In genomic region chr1:53121319-53122172, GRCh38 we compare ENCODE assay signal across 1 cellular context.
TF ChIP-seq lines count a peak whose summit lies in the region.

No MANE protein-coding gene starts in this region.

TF ChIP-seq in HepG2, 621 proteins besides CTCF, POLR2A, EP300 and RAD21 (continued from another document and continues in another):
- TF ChIP-seq IRX3 (CRISPR knock-in tag; IDR thresholded peaks at IDR 0.05; ENCODE audit: borderline replicate concordance, low read depth) (no peak), ZBED4 (CRISPR knock-in tag; IDR thresholded peaks at IDR 0.05; ENCODE audit: borderline replicate concordance) (no peak), ZNF253 (CRISPR knock-in tag; IDR thresholded peaks at IDR 0.05; ENCODE audit: borderline replicate concordance) (no peak), ZNF224 (CRISPR knock-in tag; IDR thresholded peaks at IDR 0.05) (0 out of 2 replicates have a peak, but pooled peaks have one; percentile 39), MEF2D (CRISPR knock-in tag; IDR thresholded peaks at IDR 0.05) (peak; percentile 75; the same call in 1 of the 2 replicates), TP53 (CRISPR knock-in tag; conservative IDR thresholded peaks at IDR 0.05) (no peak), REPIN1 (CRISPR knock-in tag; IDR thresholded peaks at IDR 0.05; ENCODE audit: borderline replicate concordance, low read depth) (peak; percentile 65; the same call in 1 of the 2 replicates), NFKB2 (CRISPR knock-in tag; IDR thresholded peaks at IDR 0.05; ENCODE audit: borderline replicate concordance) (no peak; the same call in 1 of the 2 replicates), ZFYVE20 (CRISPR knock-in tag; IDR thresholded peaks at IDR 0.05; ENCODE audit: borderline replicate concordance, low read depth) (no peak), PITX1 (CRISPR knock-in tag; IDR thresholded peaks at IDR 0.05) (peak; percentile 91), ZNF362 (CRISPR knock-in tag; IDR thresholded peaks at IDR 0.05; ENCODE audit: borderline replicate concordance) (peak; percentile 25; the same call in 1 of the 2 replicates), RFX3 (CRISPR knock-in tag; IDR thresholded peaks at IDR 0.05) (no peak), ZNF501 (CRISPR knock-in tag; IDR thresholded peaks at IDR 0.05) (peak; percentile 84), CREB1 (IDR thresholded peaks at IDR 0.05) (0 out of 2 replicates have a peak, but pooled peaks have one; percentile 28), CREB1 (CRISPR knock-in tag; IDR thresholded peaks at IDR 0.05) (peak; percentile 76), FOXM1 (CRISPR knock-in tag; IDR thresholded peaks at IDR 0.05) (no peak), ZNF225 (CRISPR knock-in tag; IDR thresholded peaks at IDR 0.05) (0 out of 2 replicates have a peak, but pooled peaks have one; percentile 6), GTF3A (CRISPR knock-in tag; conservative IDR thresholded peaks at IDR 0.05) (0 out of 2 replicates have a peak, but pooled peaks have one; percentile 15), ZNF547 (CRISPR knock-in tag; IDR thresholded peaks at IDR 0.05) (peak; percentile 82; the same call in 1 of the 2 replicates), ATM (IDR thresholded peaks at IDR 0.05; ENCODE audit: borderline replicate concordance) (no peak), MED8 (CRISPR knock-in tag; IDR thresholded peaks at IDR 0.05; ENCODE audit: insufficient replicate concordance) (no peak), ZBTB40 (IDR thresholded peaks at IDR 0.05) (no peak), ZBTB40 (CRISPR knock-in tag; IDR thresholded peaks at IDR 0.05) (peak; percentile 88), ZC3H13 (CRISPR knock-in tag; IDR thresholded peaks at IDR 0.05) (0 out of 2 replicates have a peak, but pooled peaks have one; percentile 37), NCOA5 (CRISPR knock-in tag; IDR thresholded peaks at IDR 0.05) (no peak), ZNF441 (CRISPR knock-in tag; IDR thresholded peaks at IDR 0.05; ENCODE audit: borderline replicate concordance) (peak; percentile 16; the same call in 1 of the 2 replicates), HDAC1 (CRISPR knock-in tag; IDR thresholded peaks at IDR 0.05) (peak; percentile 96), ZNF44 (CRISPR knock-in tag; IDR thresholded peaks at IDR 0.05) (no peak), ZNF331 (CRISPR knock-in tag; IDR thresholded peaks at IDR 0.05) (peak; percentile 77), MEIS2 (CRISPR knock-in tag; IDR thresholded peaks at IDR 0.05) (peak; percentile 72; the same call in 1 of the 2 replicates), ZNF629 (CRISPR knock-in tag; conservative IDR thresholded peaks at IDR 0.05) (0 out of 2 replicates have a peak, but pooled peaks have one; percentile 17), ZFP1 (CRISPR knock-in tag; IDR thresholded peaks at IDR 0.05) (peak; percentile 36; the same call in 1 of the 2 replicates), SIN3A (IDR thresholded peaks at IDR 0.05; ENCODE audit: borderline replicate concordance, low read depth, low read length) (0 out of 2 replicates have a peak, but pooled peaks have one; percentile 60), YEATS4 (CRISPR knock-in tag; IDR thresholded peaks at IDR 0.05; ENCODE audit: borderline replicate concordance) (peak; percentile 64; the same call in 1 of the 2 replicates), ZNF414 (CRISPR knock-in tag; IDR thresholded peaks at IDR 0.05) (peak; percentile 17; the same call in 1 of the 2 replicates), FOXJ3 (CRISPR knock-in tag; IDR thresholded peaks at IDR 0.05; ENCODE audit: borderline replicate concordance) (peak; percentile 51; the same call in 1 of the 2 replicates), ZNF749 (CRISPR knock-in tag; IDR thresholded peaks at IDR 0.05; ENCODE audit: borderline replicate concordance) (peak; percentile 49; the same call in 1 of the 2 replicates), FOXA1 (IDR thresholded peaks at IDR 0.05) (no peak), FOXA1 (CRISPR knock-in tag; IDR thresholded peaks at IDR 0.05) (peak; percentile 46; the same call in 1 of the 2 replicates)
- TF ChIP-seq, protein P1, sequence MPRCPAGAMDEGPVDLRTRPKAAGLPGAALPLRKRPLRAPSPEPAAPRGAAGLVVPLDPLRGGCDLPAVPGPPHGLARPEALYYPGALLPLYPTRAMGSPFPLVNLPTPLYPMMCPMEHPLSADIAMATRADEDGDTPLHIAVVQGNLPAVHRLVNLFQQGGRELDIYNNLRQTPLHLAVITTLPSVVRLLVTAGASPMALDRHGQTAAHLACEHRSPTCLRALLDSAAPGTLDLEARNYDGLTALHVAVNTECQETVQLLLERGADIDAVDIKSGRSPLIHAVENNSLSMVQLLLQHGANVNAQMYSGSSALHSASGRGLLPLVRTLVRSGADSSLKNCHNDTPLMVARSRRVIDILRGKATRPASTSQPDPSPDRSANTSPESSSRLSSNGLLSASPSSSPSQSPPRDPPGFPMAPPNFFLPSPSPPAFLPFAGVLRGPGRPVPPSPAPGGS (CRISPR knock-in tag; IDR thresholded peaks at IDR 0.05), result no peak; the same call in 1 of the 2 replicates
- TF ChIP-seq, protein P2, sequence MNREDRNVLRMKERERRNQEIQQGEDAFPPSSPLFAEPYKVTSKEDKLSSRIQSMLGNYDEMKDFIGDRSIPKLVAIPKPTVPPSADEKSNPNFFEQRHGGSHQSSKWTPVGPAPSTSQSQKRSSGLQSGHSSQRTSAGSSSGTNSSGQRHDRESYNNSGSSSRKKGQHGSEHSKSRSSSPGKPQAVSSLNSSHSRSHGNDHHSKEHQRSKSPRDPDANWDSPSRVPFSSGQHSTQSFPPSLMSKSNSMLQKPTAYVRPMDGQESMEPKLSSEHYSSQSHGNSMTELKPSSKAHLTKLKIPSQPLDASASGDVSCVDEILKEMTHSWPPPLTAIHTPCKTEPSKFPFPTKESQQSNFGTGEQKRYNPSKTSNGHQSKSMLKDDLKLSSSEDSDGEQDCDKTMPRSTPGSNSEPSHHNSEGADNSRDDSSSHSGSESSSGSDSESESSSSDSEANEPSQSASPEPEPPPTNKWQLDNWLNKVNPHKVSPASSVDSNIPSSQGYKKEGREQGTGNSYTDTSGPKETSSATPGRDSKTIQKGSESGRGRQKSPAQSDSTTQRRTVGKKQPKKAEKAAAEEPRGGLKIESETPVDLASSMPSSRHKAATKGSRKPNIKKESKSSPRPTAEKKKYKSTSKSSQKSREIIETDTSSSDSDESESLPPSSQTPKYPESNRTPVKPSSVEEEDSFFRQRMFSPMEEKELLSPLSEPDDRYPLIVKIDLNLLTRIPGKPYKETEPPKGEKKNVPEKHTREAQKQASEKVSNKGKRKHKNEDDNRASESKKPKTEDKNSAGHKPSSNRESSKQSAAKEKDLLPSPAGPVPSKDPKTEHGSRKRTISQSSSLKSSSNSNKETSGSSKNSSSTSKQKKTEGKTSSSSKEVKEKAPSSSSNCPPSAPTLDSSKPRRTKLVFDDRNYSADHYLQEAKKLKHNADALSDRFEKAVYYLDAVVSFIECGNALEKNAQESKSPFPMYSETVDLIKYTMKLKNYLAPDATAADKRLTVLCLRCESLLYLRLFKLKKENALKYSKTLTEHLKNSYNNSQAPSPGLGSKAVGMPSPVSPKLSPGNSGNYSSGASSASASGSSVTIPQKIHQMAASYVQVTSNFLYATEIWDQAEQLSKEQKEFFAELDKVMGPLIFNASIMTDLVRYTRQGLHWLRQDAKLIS (CRISPR knock-in tag; IDR thresholded peaks at IDR 0.05), result no peak
- TF ChIP-seq, protein P3, sequence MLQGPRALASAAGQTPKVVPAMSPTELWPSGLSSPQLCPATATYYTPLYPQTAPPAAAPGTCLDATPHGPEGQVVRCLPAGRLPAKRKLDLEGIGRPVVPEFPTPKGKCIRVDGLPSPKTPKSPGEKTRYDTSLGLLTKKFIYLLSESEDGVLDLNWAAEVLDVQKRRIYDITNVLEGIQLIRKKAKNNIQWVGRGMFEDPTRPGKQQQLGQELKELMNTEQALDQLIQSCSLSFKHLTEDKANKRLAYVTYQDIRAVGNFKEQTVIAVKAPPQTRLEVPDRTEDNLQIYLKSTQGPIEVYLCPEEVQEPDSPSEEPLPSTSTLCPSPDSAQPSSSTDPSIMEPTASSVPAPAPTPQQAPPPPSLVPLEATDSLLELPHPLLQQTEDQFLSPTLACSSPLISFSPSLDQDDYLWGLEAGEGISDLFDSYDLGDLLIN (CRISPR knock-in tag; IDR thresholded peaks at IDR 0.05; ENCODE audit: borderline replicate concordance), result no peak
